20 cellular contexts compared by ENCODE assay signal in the genomic region with DNA sequence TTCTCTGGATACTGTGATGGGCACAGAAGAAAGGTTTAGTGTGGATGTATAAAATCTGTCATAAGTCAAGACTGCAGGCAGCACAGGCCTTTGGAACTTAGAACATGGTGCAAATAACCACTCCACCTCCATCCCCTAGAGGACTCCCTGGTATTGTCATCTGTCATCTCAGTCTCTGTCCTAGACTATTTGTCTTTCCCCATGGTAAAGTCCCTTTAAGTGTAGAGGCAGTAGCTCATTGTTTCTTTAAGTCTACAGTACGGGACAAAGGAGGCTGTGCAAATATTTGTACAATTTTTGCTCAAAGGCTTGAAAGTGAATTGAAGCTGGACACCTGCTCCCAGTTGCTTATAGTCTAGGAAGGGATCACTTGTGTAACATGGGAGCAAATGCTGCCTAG. TPM values are rescaled to one million over a fixed set of nuclear protein-coding genes. Genes with fewer than 3 reads are reported as not detected.
A peak's percentile ranks its signal among the peaks of the same experiment; 100 is the strongest.
DNase-seq lines count a peak whose midpoint lies in the region; TF ChIP-seq lines count a peak whose summit lies in the region.
"Had no signal": no experiment of that assay in that cellular context is flagged by ENCODE, and none has a peak within 500 bp of the region (broad histone marks: within the 10 kb centered on the region; RNA-seq: fewer than 3 reads in every experiment).

No MANE protein-coding gene starts in this region.

- H2AFZ ChIP-seq in KMS-11 (ENCODE audit: low read depth) (no peak overlapping the region), osteoblast (ENCODE audit: low read length) (no peak overlapping the region)

- peaks cover 8% of the 10 kb centered on the region for H3K36me3 Mint-ChIP-seq in neural crest cell (ENCODE audit: low read depth)

- H3K27me3 ChIP-seq in KMS-11 (ENCODE audit: insufficient read depth, low read depth) (0 out of 2 replicates have a peak, but pooled peaks cover 4% of the 10 kb centered on the region), osteoblast (ENCODE audit: insufficient read depth, low read length) (no peaks in the 10 kb centered on the region), right atrium auricular region (no peaks in the 10 kb centered on the region)
- H3K27me3 ChIP-seq: brain microvascular endothelial cell, gastroesophageal sphincter had no signal

- no peaks in the 10 kb centered on the region for H3K79me2 ChIP-seq in KMS-11 (ENCODE audit: insufficient read depth, low read depth)
- no peaks in the 10 kb centered on the region for H3K79me2 ChIP-seq in osteoblast (ENCODE audit: insufficient read depth, low read length)

- no peaks in the 10 kb centered on the region for H3K36me3 ChIP-seq in KMS-11 (ENCODE audit: insufficient read depth)
- no peaks in the 10 kb centered on the region for H3K36me3 ChIP-seq in osteoblast (ENCODE audit: insufficient read depth, low read length)
- H3K36me3 ChIP-seq in right atrium auricular region = no peaks in the 10 kb centered on the region
- H3K36me3 ChIP-seq: brain microvascular endothelial cell, gastroesophageal sphincter had no signal

- H3K4me3 ChIP-seq in KMS-11 (IDR thresholded peaks at IDR 0.05; ENCODE audit: insufficient read depth, low read depth, low read length) = peak overlapping the region; percentile 45
- H3K4me3 ChIP-seq in osteoblast (ENCODE audit: insufficient read depth, low read length) = no peak overlapping the region
- no peak overlapping the region for H3K4me3 ChIP-seq in right atrium auricular region
- H3K4me3 ChIP-seq: gastroesophageal sphincter, mucosa of descending colon had no signal

- no peak overlapping the region for H3K27ac Mint-ChIP-seq in neural crest cell (ENCODE audit: unreplicated experiment)
- H3K27ac Mint-ChIP-seq: activated CD8-positive, alpha-beta T cell treated with anti-CD3 and anti-CD28 coated beads, Interleukin-2, amount 10 ng/mL, durations not matched to agents 7 days and 5 days; activated naive CD8-positive, alpha-beta T cell treated with anti-CD3 and anti-CD28 coated beads for 36 hours; activated T-cell treated with anti-CD3 and anti-CD28 coated beads, Interleukin-2, amount 50 U/mL, for 72 hours; dendritic cell treated with granulocyte-macrophage colony-stimulating factor and Interleukin-4, amounts not matched to agents 40 ng/mL and 50 ng/mL, for 4 days had no signal

- H3K4me1 ChIP-seq in KMS-11 (ENCODE audit: low read depth, poor library complexity, severe bottlenecking) = peaks cover 27% of the 10 kb centered on the region
- peaks cover 8% of the 10 kb centered on the region for H3K4me1 ChIP-seq in osteoblast (ENCODE audit: insufficient read depth, low read length)
- peaks cover 0 to 11% of the 10 kb centered on the region in 2 donors for H3K4me1 ChIP-seq in right atrium auricular region

- H3K9ac ChIP-seq in KMS-11 = no peak overlapping the region

- H4K20me1 ChIP-seq in KMS-11 (ENCODE audit: insufficient read depth) = no peaks in the 10 kb centered on the region
- no peaks in the 10 kb centered on the region for H4K20me1 ChIP-seq in osteoblast (ENCODE audit: insufficient read depth, low read length)

- H3K27ac ChIP-seq in KMS-11 (peak overlapping the region; percentile 13; the same call in 1 of the 2 replicates), osteoblast (ENCODE audit: low read depth, low read length) (no peak overlapping the region), right atrium auricular region (no peak overlapping the region)
- H3K27ac ChIP-seq: brain microvascular endothelial cell, epithelial cell of prostate, gastroesophageal sphincter had no signal

- no peak for TF ChIP-seq CTCF in KMS-11 (conservative IDR thresholded peaks at IDR 0.05; ENCODE audit: low read depth, low read length)
- no peak for TF ChIP-seq CTCF in neural crest cell (conservative IDR thresholded peaks at IDR 0.05)
- no peak for TF ChIP-seq CTCF in osteoblast (IDR thresholded peaks at IDR 0.05; ENCODE audit: extremely low read depth, low read depth, low read length)
- no peak for TF ChIP-seq CTCF in right atrium auricular region (IDR thresholded peaks at IDR 0.05)

- H3K27me3 Mint-ChIP-seq in neural crest cell (ENCODE audit: low read depth) = peaks cover 7% of the 10 kb centered on the region
- H3K27me3 Mint-ChIP-seq: activated naive CD8-positive, alpha-beta T cell treated with anti-CD3 and anti-CD28 coated beads for 36 hours had no signal

- H3K4me2 ChIP-seq in KMS-11 (peak overlapping the region; percentile 27; the same call in 1 of the 2 replicates), osteoblast (ENCODE audit: insufficient read depth, low read length) (no peak overlapping the region)

- H3K9me3 Mint-ChIP-seq in neural crest cell = peaks cover 8% of the 10 kb centered on the region

- DNase-seq in NCI-H2171 treated with DMSO at 0.1 percent for 48 hours (lab: John Stamatoyannopoulos, UW) (peak; percentile 15), NCI-H2171 (lab: John Stamatoyannopoulos, UW) (no peak), NCI-H69 (lab: John Stamatoyannopoulos, UW) (peak; percentile 89), neural crest cell (ENCODE audit: low read depth, low spot score) (no peak), osteoblast (ENCODE audit: insufficient read length, low spot score, missing footprints) (no peak), retina (no peak), right atrium auricular region (ENCODE audit: low spot score) (no peak)
- DNase-seq: activated CD8-positive, alpha-beta T cell treated with anti-CD3 and anti-CD28 coated beads, Interleukin-2, amount 10 ng/mL, durations not matched to agents 7 days and 5 days; activated naive CD8-positive, alpha-beta T cell treated with anti-CD3 and anti-CD28 coated beads for 36 hours; activated T-cell treated with anti-CD3 and anti-CD28 coated beads, Interleukin-2, amount 50 U/mL, for 72 hours; CD8-positive, alpha-beta memory T cell; left ventricle myocardium superior; mucosa of descending colon; NCI-H526; stimulated activated CD4-positive, alpha-beta T cell treated with anti-CD3 and anti-CD28 coated beads, Interleukin-1b, Interleukin-23, amount 100 ng/mL, for 48 hours had no signal

- H3K9me3 ChIP-seq in osteoblast (ENCODE audit: low read depth, low read length) (no peaks in the 10 kb centered on the region), right atrium auricular region (peaks cover 0 to 5% of the 10 kb centered on the region in 2 donors)
- H3K9me3 ChIP-seq: gastroesophageal sphincter, mucosa of descending colon had no signal

- peak overlapping the region; percentile 53 for H3K4me3 Mint-ChIP-seq in neural crest cell
- H3K4me3 Mint-ChIP-seq: activated CD8-positive, alpha-beta T cell treated with anti-CD3 and anti-CD28 coated beads, Interleukin-2, amount 10 ng/mL, durations not matched to agents 7 days and 5 days; activated naive CD8-positive, alpha-beta T cell treated with anti-CD3 and anti-CD28 coated beads for 36 hours; activated T-cell treated with anti-CD3 and anti-CD28 coated beads, Interleukin-2, amount 50 U/mL, for 72 hours; dendritic cell treated with granulocyte-macrophage colony-stimulating factor and Interleukin-4, amounts not matched to agents 40 ng/mL and 50 ng/mL, for 4 days had no signal

- H3K4me1 Mint-ChIP-seq in neural crest cell = peaks cover 28% of the 10 kb centered on the region

RNA-seq across cellular contexts. Expression of a gene that starts 3.2 kb away (rescaled TPM):
- total RNA-seq in neural crest cell (30.9 and 33.5 TPM in 2 replicates), osteoblast (6.5 and 9.1 TPM in 2 replicates), right atrium auricular region (10 to 100 TPM in 1 of 2 donors, 1 to 10 TPM in 1; 7.5 to 14.5 TPM)

Comparison
In these comparisons a context has a peak if more than half of its experiments do, and no peak if none do; other contexts are left out.
1. DNase-seq: peak in NCI-H2171 treated with DMSO at 0.1 percent for 48 hours (single experiment) and NCI-H69 (single experiment); none in NCI-H2171 (single experiment), neural crest cell (single experiment), osteoblast (single experiment), retina (single experiment) and right atrium auricular region (single experiment).